ENCODE assay signal across 24 cellular contexts in genomic region chr16:23848958-23849357, GRCh38. TPM values are rescaled to one million over a fixed set of nuclear protein-coding genes. Genes with fewer than 3 reads are reported as not detected.
DNase-seq lines count a peak whose midpoint lies in the region; ATAC-seq and TF ChIP-seq lines count a peak whose summit lies in the region.
"Had no signal": no experiment of that assay in that cellular context is flagged by ENCODE, and none has a peak within 500 bp of the region (broad histone marks: within the 10 kb centered on the region; RNA-seq: fewer than 3 reads in every experiment).

No MANE protein-coding gene starts in this region.

- TF ChIP-seq EP300 in esophagus muscularis mucosa (IDR thresholded peaks at IDR 0.05) = no peak

- H3K27me3 Mint-ChIP-seq in T-helper 2 cell treated with Interferon-gamma antibody and Interleukin-4, amounts not matched to agents 5 μg/mL and 100 μg/mL, for 36 hours (ENCODE audit: low read depth) = no peaks in the 10 kb centered on the region
- no peaks in the 10 kb centered on the region for H3K27me3 Mint-ChIP-seq in activated T-helper 2 cell treated with anti-CD3 and anti-CD28 coated beads, Interferon-gamma antibody, Interleukin-2, Interleukin-4, amounts not matched to agents 10 μg/mL and 5 μg/mL and 100 μg/mL, durations not matched to agents 14 hours and 24 hours and 36 hours (ENCODE audit: low read depth)
- H3K27me3 Mint-ChIP-seq: dendritic cell treated with granulocyte-macrophage colony-stimulating factor and Interleukin-4, amounts not matched to agents 40 ng/mL and 50 ng/mL, for 4 days had no signal

- no peaks in the 10 kb centered on the region for H3K9me3 ChIP-seq in neutrophil
- H3K9me3 ChIP-seq in esophagus muscularis mucosa = peaks cover 0 to 3% (median 0%) of the 10 kb centered on the region in 4 donors
- H3K9me3 ChIP-seq: breast epithelium, gastrocnemius medialis had no signal

- TF ChIP-seq CTCF in neutrophil (IDR thresholded peaks at IDR 0.05) = no peak
- no peak for TF ChIP-seq CTCF in esophagus muscularis mucosa (IDR thresholded peaks at IDR 0.05)

- H3K36me3 Mint-ChIP-seq in T-helper 2 cell treated with Interferon-gamma antibody and Interleukin-4, amounts not matched to agents 5 μg/mL and 100 μg/mL, for 36 hours (ENCODE audit: low read depth) = peaks cover 63% of the 10 kb centered on the region
- peaks cover 79% of the 10 kb centered on the region for H3K36me3 Mint-ChIP-seq in activated T-helper 2 cell treated with anti-CD3 and anti-CD28 coated beads, Interferon-gamma antibody, Interleukin-2, Interleukin-4, amounts not matched to agents 10 μg/mL and 5 μg/mL and 100 μg/mL, durations not matched to agents 14 hours and 24 hours and 36 hours (ENCODE audit: low read depth)

- H3K4me1 ChIP-seq in neutrophil (ENCODE audit: control insufficient read depth in 1 of 2, insufficient read depth in 1 of 2, low read depth in 1 of 2, low read length in 1 of 2) (peaks cover 67 to 75% of the 10 kb centered on the region in 2 experiments), esophagus muscularis mucosa (no peaks in the 10 kb centered on the region)
- H3K4me1 ChIP-seq: breast epithelium, gastrocnemius medialis, tibial artery had no signal

- ATAC-seq in HG02885 (IDR thresholded peaks at IDR 0.05; ENCODE audit: poor library complexity, unreplicated experiment) = peak; percentile 45
- ATAC-seq in HG02763 (IDR thresholded peaks at IDR 0.05; ENCODE audit: unreplicated experiment) = no peak
- ATAC-seq: gastrocnemius medialis had no signal

- 78% methylated on average over 8 of the region's 9 CpGs for WGBS in esophagus muscularis mucosa

- TF ChIP-seq POLR2A in esophagus muscularis mucosa (IDR thresholded peaks at IDR 0.05; ENCODE audit: low read depth) = no peak

- H3K27me3 ChIP-seq in neutrophil (no peaks in the 10 kb centered on the region), esophagus muscularis mucosa (no peaks in the 10 kb centered on the region)
- H3K27me3 ChIP-seq: BLaER1, breast epithelium, gastrocnemius medialis, tibial artery had no signal

- no peak for DNase-seq in T-helper 2 cell treated with Interferon-gamma antibody and Interleukin-4, amounts not matched to agents 5 μg/mL and 100 μg/mL, for 36 hours (ENCODE audit: low spot score)
- DNase-seq in T-helper 2 cell (no peak), activated gamma-delta T cell (lab: John Stamatoyannopoulos, UW) (no peak), esophagus muscularis mucosa (ENCODE audit: extremely low spot score) (no peak)
- no peak for DNase-seq in activated T-helper 2 cell treated with anti-CD3 and anti-CD28 coated beads, Interferon-gamma antibody, Interleukin-2, Interleukin-4, amounts not matched to agents 10 μg/mL and 5 μg/mL and 100 μg/mL, durations not matched to agents 14 hours and 24 hours and 36 hours (ENCODE audit: low spot score)
- DNase-seq: activated CD4-positive, CD25-positive, alpha-beta regulatory T cell; gastrocnemius medialis; mesenchymal stem cell; NCI-H1092; NCI-H2107; NCI-H526; nephron progenitor cell; Right ventricle myocardium superior; stimulated activated CD8-positive, alpha-beta memory T cell treated with anti-CD3 and anti-CD28 coated beads, Interleukin-4, amount 100 ng/mL, for 48 hours; tibial artery had no signal

- peaks cover 15% of the 10 kb centered on the region for H3K36me3 ChIP-seq in neutrophil
- no peaks in the 10 kb centered on the region for H3K36me3 ChIP-seq in esophagus muscularis mucosa
- H3K36me3 ChIP-seq: BLaER1, breast epithelium, gastrocnemius medialis, tibial artery had no signal

- H3K27ac ChIP-seq in neutrophil (peak overlapping the region; percentile 63), esophagus muscularis mucosa (replicated peaks in 1 of 4) (no peak overlapping the region)
- H3K27ac ChIP-seq: BLaER1, breast epithelium, gastrocnemius medialis, tibial artery had no signal

- H3K4me1 Mint-ChIP-seq in T-helper 2 cell treated with Interferon-gamma antibody and Interleukin-4, amounts not matched to agents 5 μg/mL and 100 μg/mL, for 36 hours (ENCODE audit: low read depth) = peaks cover 71% of the 10 kb centered on the region
- H3K4me1 Mint-ChIP-seq in activated T-helper 2 cell treated with anti-CD3 and anti-CD28 coated beads, Interferon-gamma antibody, Interleukin-2, Interleukin-4, amounts not matched to agents 10 μg/mL and 5 μg/mL and 100 μg/mL, durations not matched to agents 14 hours and 24 hours and 36 hours (ENCODE audit: low read depth) = peaks cover 80% of the 10 kb centered on the region
- H3K4me1 Mint-ChIP-seq: nephron progenitor cell had no signal

- H3K9me3 Mint-ChIP-seq in T-helper 2 cell treated with Interferon-gamma antibody and Interleukin-4, amounts not matched to agents 5 μg/mL and 100 μg/mL, for 36 hours = peaks cover 8% of the 10 kb centered on the region
- H3K9me3 Mint-ChIP-seq in activated T-helper 2 cell treated with anti-CD3 and anti-CD28 coated beads, Interferon-gamma antibody, Interleukin-2, Interleukin-4, amounts not matched to agents 10 μg/mL and 5 μg/mL and 100 μg/mL, durations not matched to agents 14 hours and 24 hours and 36 hours = peaks cover 20% of the 10 kb centered on the region

- no peak overlapping the region for H3K4me3 ChIP-seq in neutrophil (ENCODE audit: low read depth in 1 of 2, low read length in 1 of 2)
- no peak overlapping the region for H3K4me3 ChIP-seq in esophagus muscularis mucosa
- H3K4me3 ChIP-seq: BLaER1, breast epithelium, gastrocnemius medialis, tibial artery had no signal

- peak overlapping the region; percentile 41 for H3K4me3 Mint-ChIP-seq in T-helper 2 cell treated with Interferon-gamma antibody and Interleukin-4, amounts not matched to agents 5 μg/mL and 100 μg/mL, for 36 hours
- no peak overlapping the region for H3K4me3 Mint-ChIP-seq in activated T-helper 2 cell treated with anti-CD3 and anti-CD28 coated beads, Interferon-gamma antibody, Interleukin-2, Interleukin-4, amounts not matched to agents 10 μg/mL and 5 μg/mL and 100 μg/mL, durations not matched to agents 14 hours and 24 hours and 36 hours (ENCODE audit: low read depth)
- H3K4me3 Mint-ChIP-seq: dendritic cell treated with granulocyte-macrophage colony-stimulating factor and Interleukin-4, amounts not matched to agents 40 ng/mL and 50 ng/mL, for 4 days; nephron progenitor cell had no signal

- H3K27ac Mint-ChIP-seq in T-helper 2 cell treated with Interferon-gamma antibody and Interleukin-4, amounts not matched to agents 5 μg/mL and 100 μg/mL, for 36 hours = no peak overlapping the region
- peak overlapping the region; percentile 79 for H3K27ac Mint-ChIP-seq in activated T-helper 2 cell treated with anti-CD3 and anti-CD28 coated beads, Interferon-gamma antibody, Interleukin-2, Interleukin-4, amounts not matched to agents 10 μg/mL and 5 μg/mL and 100 μg/mL, durations not matched to agents 14 hours and 24 hours and 36 hours
- H3K27ac Mint-ChIP-seq: dendritic cell treated with granulocyte-macrophage colony-stimulating factor and Interleukin-4, amounts not matched to agents 40 ng/mL and 50 ng/mL, for 4 days; nephron progenitor cell had no signal

- intact Hi-C loops in activated T-helper 2 cell treated with anti-CD3 and anti-CD28 coated beads, Interferon-gamma antibody, Interleukin-2, Interleukin-4, amounts not matched to agents 10 μg/mL and 5 μg/mL and 100 μg/mL, durations not matched to agents 14 hours and 24 hours and 36 hours (cut with micrococcal nuclease) = loop anchor here (2.0 to 5.0 kb wide), 2 partner anchors 16 to 33 kb away; no protein-coding TSS in a partner anchor
- intact Hi-C loops in esophagus muscularis mucosa (cut with DNase I) = no loop called here

RNA-seq across cellular contexts. Expression of gene PRKCB, which starts 13.2 kb away (rescaled TPM):
- total RNA-seq in activated T-helper 2 cell treated with anti-CD3 and anti-CD28 coated beads, Interferon-gamma antibody, Interleukin-2, Interleukin-4, amounts not matched to agents 10 μg/mL and 5 μg/mL and 100 μg/mL, durations not matched to agents 14 hours and 24 hours and 36 hours = 69.0 and 69.5 TPM in 2 replicates
- total RNA-seq in esophagus muscularis mucosa = 10 to 100 TPM in 2 of 4 donors, 1 to 10 TPM in 2; 5.8 to 15.6 (median 9.7) TPM
- total RNA-seq: A172, epithelial cell of proximal tubule, pulmonary artery endothelial cell had no signal
